In the genomic region with DNA sequence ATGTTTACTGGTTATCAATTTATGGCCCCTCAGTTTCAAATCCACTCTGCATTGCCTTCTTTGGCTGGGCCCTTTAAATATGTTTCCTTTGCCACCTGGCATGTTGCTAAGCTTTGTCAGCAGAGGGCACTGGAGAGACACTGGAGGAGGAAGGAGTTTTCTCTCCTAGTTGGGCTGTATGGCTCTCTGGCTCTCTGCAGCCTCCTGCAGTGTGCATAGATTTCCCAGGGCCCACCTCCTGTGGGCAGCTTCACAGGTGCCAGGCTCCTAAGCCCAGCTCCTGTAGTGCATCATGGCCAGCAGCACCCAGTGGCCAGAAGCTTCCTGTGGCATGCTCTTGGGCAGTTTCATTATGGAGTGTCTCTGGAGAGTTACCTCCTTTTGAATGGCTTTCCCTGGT, we compare ENCODE assay signal across 9 cellular contexts. TPM values are rescaled to one million over a fixed set of nuclear protein-coding genes. Genes with fewer than 3 reads are reported as not detected.
DNase-seq lines count a peak whose midpoint lies in the region; ATAC-seq, FAIRE-seq and TF ChIP-seq lines count a peak whose summit lies in the region.
"Had no signal": no experiment of that assay in that cellular context is flagged by ENCODE, and none has a peak within 500 bp of the region (broad histone marks: within the 10 kb centered on the region; RNA-seq: fewer than 3 reads in every experiment).

No MANE protein-coding gene starts in this region.

- no peaks in the 10 kb centered on the region for H3K9me3 ChIP-seq in ovary

- peaks cover 3% of the 10 kb centered on the region for H3K4me1 ChIP-seq in ovary (ENCODE audit: insufficient read depth)

- H3K4me1 Mint-ChIP-seq in activated T-helper 1 cell treated with anti-CD3 and anti-CD28 coated beads, Interleukin-12 subunit alpha, Interleukin-12 subunit beta, Interleukin-2, Interleukin-4 antibody, amounts not matched to agents 30 ng/mL and 10 ng/mL and 1 ng/mL, durations not matched to agents 14 hours and 24 hours and 36 hours (ENCODE audit: low read depth) = peaks cover 15% of the 10 kb centered on the region

- intact Hi-C loops in activated T-helper 1 cell treated with anti-CD3 and anti-CD28 coated beads, Interleukin-12 subunit alpha, Interleukin-12 subunit beta, Interleukin-2, Interleukin-4 antibody, amounts not matched to agents 30 ng/mL and 10 ng/mL and 1 ng/mL, durations not matched to agents 14 hours and 24 hours and 36 hours (cut with micrococcal nuclease) = no loop called here
- intact Hi-C loops in left cardiac atrium (cut with DNase I) (loop anchor here (2.0 to 10.0 kb wide), 2 partner anchors 710 to 714 kb away; no protein-coding TSS in a partner anchor), ovary (cut with DNase I) (no loop called here)

- TF ChIP-seq CTCF in ovary (IDR thresholded peaks at IDR 0.05) = no peak

- H3K27ac Mint-ChIP-seq in activated T-helper 1 cell treated with anti-CD3 and anti-CD28 coated beads, Interleukin-12 subunit alpha, Interleukin-12 subunit beta, Interleukin-2, Interleukin-4 antibody, amounts not matched to agents 30 ng/mL and 10 ng/mL and 1 ng/mL, durations not matched to agents 14 hours and 24 hours and 36 hours = no peak overlapping the region
- H3K27ac Mint-ChIP-seq: activated naive CD4-positive, alpha-beta T cell treated with anti-CD3 and anti-CD28 coated beads, Interleukin-2, amount 50 U/mL, for 24 hours had no signal

- no peak overlapping the region for H3K4me3 Mint-ChIP-seq in activated T-helper 1 cell treated with anti-CD3 and anti-CD28 coated beads, Interleukin-12 subunit alpha, Interleukin-12 subunit beta, Interleukin-2, Interleukin-4 antibody, amounts not matched to agents 30 ng/mL and 10 ng/mL and 1 ng/mL, durations not matched to agents 14 hours and 24 hours and 36 hours
- H3K4me3 Mint-ChIP-seq: activated naive CD4-positive, alpha-beta T cell treated with anti-CD3 and anti-CD28 coated beads, Interleukin-2, amount 50 U/mL, for 24 hours had no signal

- FAIRE-seq in HTR-8/SVneo (lab: Jason Lieb, UNC) = no peak

- no peak for TF ChIP-seq EP300 in ovary (IDR thresholded peaks at IDR 0.05)

- H3K27me3 ChIP-seq in ovary = no peaks in the 10 kb centered on the region

- no peaks in the 10 kb centered on the region for H3K36me3 ChIP-seq in ovary

- H3K36me3 Mint-ChIP-seq in activated T-helper 1 cell treated with anti-CD3 and anti-CD28 coated beads, Interleukin-12 subunit alpha, Interleukin-12 subunit beta, Interleukin-2, Interleukin-4 antibody, amounts not matched to agents 30 ng/mL and 10 ng/mL and 1 ng/mL, durations not matched to agents 14 hours and 24 hours and 36 hours (ENCODE audit: low read depth) = no peaks in the 10 kb centered on the region
- H3K36me3 Mint-ChIP-seq: activated naive CD4-positive, alpha-beta T cell treated with anti-CD3 and anti-CD28 coated beads, Interleukin-2, amount 50 U/mL, for 24 hours had no signal

- no peak for TF ChIP-seq POLR2A in ovary (IDR thresholded peaks at IDR 0.05)

- H3K4me3 ChIP-seq in ovary = no peak overlapping the region

- H3K9me3 Mint-ChIP-seq in activated T-helper 1 cell treated with anti-CD3 and anti-CD28 coated beads, Interleukin-12 subunit alpha, Interleukin-12 subunit beta, Interleukin-2, Interleukin-4 antibody, amounts not matched to agents 30 ng/mL and 10 ng/mL and 1 ng/mL, durations not matched to agents 14 hours and 24 hours and 36 hours = no peaks in the 10 kb centered on the region
- H3K9me3 Mint-ChIP-seq: activated naive CD4-positive, alpha-beta T cell treated with anti-CD3 and anti-CD28 coated beads, Interleukin-2, amount 50 U/mL, for 24 hours had no signal

- H3K27me3 Mint-ChIP-seq in activated T-helper 1 cell treated with anti-CD3 and anti-CD28 coated beads, Interleukin-12 subunit alpha, Interleukin-12 subunit beta, Interleukin-2, Interleukin-4 antibody, amounts not matched to agents 30 ng/mL and 10 ng/mL and 1 ng/mL, durations not matched to agents 14 hours and 24 hours and 36 hours (ENCODE audit: insufficient read depth) = peaks cover 17% of the 10 kb centered on the region
- H3K27me3 Mint-ChIP-seq: activated naive CD4-positive, alpha-beta T cell treated with anti-CD3 and anti-CD28 coated beads, Interleukin-2, amount 50 U/mL, for 24 hours had no signal

- peak; percentile 60 for DNase-seq in EL
- DNase-seq in HTR-8/SVneo (ENCODE audit: insufficient read length, low spot score) = peak; percentile 27
- DNase-seq in NCI-H774 (lab: John Stamatoyannopoulos, UW) = peak; percentile 62
- peak; percentile 12 for DNase-seq in activated T-helper 1 cell treated with anti-CD3 and anti-CD28 coated beads, Interleukin-12 subunit alpha, Interleukin-12 subunit beta, Interleukin-2, Interleukin-4 antibody, amounts not matched to agents 30 ng/mL and 10 ng/mL and 1 ng/mL, durations not matched to agents 14 hours and 24 hours and 36 hours (ENCODE audit: low spot score)
- DNase-seq in left cardiac atrium = no peak
- DNase-seq in stimulated activated CD4-positive, alpha-beta T cell treated with anti-CD3 and anti-CD28 coated beads, Interleukin-15, amount 100 ng/mL, for 48 hours (ENCODE audit: low read depth in 2 of 2) = peak; percentile 17 to 36
- DNase-seq in ovary = no peak

- ATAC-seq in GM21367 (IDR thresholded peaks at IDR 0.05; ENCODE audit: unreplicated experiment) = peak; percentile 70
- ATAC-seq in left cardiac atrium = peak; percentile 20 to 28

- H3K27ac ChIP-seq in ovary = no peak overlapping the region

RNA-seq across cellular contexts. Expression of a gene that starts 23.3 kb away (rescaled TPM):
- 0.10 TPM in 1 of 2 replicates, not detected in the other for total RNA-seq in activated T-helper 1 cell treated with anti-CD3 and anti-CD28 coated beads, Interleukin-12 subunit alpha, Interleukin-12 subunit beta, Interleukin-2, Interleukin-4 antibody, amounts not matched to agents 30 ng/mL and 10 ng/mL and 1 ng/mL, durations not matched to agents 14 hours and 24 hours and 36 hours
- total RNA-seq in left cardiac atrium = 10 to 100 TPM; 18.6 to 38.0 TPM
- total RNA-seq in ovary = under 1 TPM in 6 of 7 donors, not detected in 1; 0.20 to 0.46 (median 0.24) TPM
- under 1 TPM; 0.13 to 0.30 TPM for polyA plus RNA-seq in ovary

Comparison
In these comparisons a context has a peak if more than half of its experiments do, and no peak if none do; other contexts are left out.
1. DNase-seq: peak in EL (single experiment), HTR-8/SVneo (single experiment), NCI-H774 (single experiment), activated T-helper 1 cell treated with anti-CD3 and anti-CD28 coated beads, Interleukin-12 subunit alpha, Interleukin-12 subunit beta, Interleukin-2, Interleukin-4 antibody, amounts not matched to agents 30 ng/mL and 10 ng/mL and 1 ng/mL, durations not matched to agents 14 hours and 24 hours and 36 hours (single experiment) and stimulated activated CD4-positive, alpha-beta T cell treated with anti-CD3 and anti-CD28 coated beads, Interleukin-15, amount 100 ng/mL, for 48 hours (2 of 2); none in left cardiac atrium (single experiment) and ovary (0 of 5).
2. RNA of a gene that starts 23.3 kb away (total RNA-seq): 18.6 to 38.0 TPM in left cardiac atrium; 0.20 to 0.46 TPM in ovary and 0.10 TPM in activated T-helper 1 cell treated with anti-CD3 and anti-CD28 coated beads, Interleukin-12 subunit alpha, Interleukin-12 subunit beta, Interleukin-2, Interleukin-4 antibody, amounts not matched to agents 30 ng/mL and 10 ng/mL and 1 ng/mL, durations not matched to agents 14 hours and 24 hours and 36 hours; every median in the first group is over 10 times any median in the second.
3. intact Hi-C loops: an anchor here in left cardiac atrium (2.0 to 10.0 kb wide); none called in activated T-helper 1 cell treated with anti-CD3 and anti-CD28 coated beads, Interleukin-12 subunit alpha, Interleukin-12 subunit beta, Interleukin-2, Interleukin-4 antibody, amounts not matched to agents 30 ng/mL and 10 ng/mL and 1 ng/mL, durations not matched to agents 14 hours and 24 hours and 36 hours and ovary.